15 cellular contexts compared by ENCODE assay signal in genomic region chr3:66370179-66370578, GRCh38.
"Had no signal": no experiment of that assay in that cellular context is flagged by ENCODE, and none has a peak within 500 bp of the region (broad histone marks: within the 10 kb centered on the region; RNA-seq: fewer than 3 reads in every experiment).

No MANE protein-coding gene starts in this region.

- H3K36me3 ChIP-seq: adrenal gland had no signal

- DNase-seq: activated CD4-positive, alpha-beta T cell treated with anti-CD3 and anti-CD28 coated beads for 1 hour; activated CD4-positive, alpha-beta T cell treated with anti-CD3 and anti-CD28 coated beads, Interleukin-2, amount 50 U/mL, for 4 hours; activated gamma-delta T cell treated with Interleukin-2 at 50 U/mL for 16 hours; adrenal gland; effector CD8-positive, alpha-beta T cell; esophagus squamous epithelium; hypothalamus; stimulated activated naive CD4-positive, alpha-beta T cell; T-helper 2 cell; thyroid gland had no signal

- H3K9me3 ChIP-seq: adrenal gland, esophagus squamous epithelium, thyroid gland had no signal

- H3K36me3 Mint-ChIP-seq: activated naive CD4-positive, alpha-beta T cell treated with anti-CD3 and anti-CD28 coated beads, Interleukin-2, amount 50 U/mL, for 72 hours had no signal

- H3K27ac Mint-ChIP-seq: activated T-helper 1 cell treated with anti-CD3 and anti-CD28 coated beads, Interleukin-12 subunit alpha, Interleukin-12 subunit beta, Interleukin-2, Interleukin-4 antibody, amounts not matched to agents 30 ng/mL and 10 ng/mL and 1 ng/mL, durations not matched to agents 14 hours and 24 hours and 36 hours; dendritic cell treated with granulocyte-macrophage colony-stimulating factor and Interleukin-4, amounts not matched to agents 40 ng/mL and 50 ng/mL, for 4 days had no signal

- H3K27me3 Mint-ChIP-seq: dendritic cell treated with granulocyte-macrophage colony-stimulating factor and Interleukin-4, amounts not matched to agents 40 ng/mL and 50 ng/mL, for 4 days had no signal

- H3K27ac ChIP-seq: adrenal gland, esophagus squamous epithelium, thyroid gland, VCaP had no signal

- H3K4me3 Mint-ChIP-seq: activated T-helper 1 cell treated with anti-CD3 and anti-CD28 coated beads, Interleukin-12 subunit alpha, Interleukin-12 subunit beta, Interleukin-2, Interleukin-4 antibody, amounts not matched to agents 30 ng/mL and 10 ng/mL and 1 ng/mL, durations not matched to agents 14 hours and 24 hours and 36 hours; dendritic cell treated with granulocyte-macrophage colony-stimulating factor and Interleukin-4, amounts not matched to agents 40 ng/mL and 50 ng/mL, for 4 days had no signal

- H3K4me1 ChIP-seq: esophagus squamous epithelium, thyroid gland had no signal

- ATAC-seq: activated naive CD4-positive, alpha-beta T cell treated with anti-CD3 and anti-CD28 coated beads, Interleukin-2, amount 50 U/mL, for 72 hours; left lobe of liver had no signal

- H3K9me3 Mint-ChIP-seq: activated naive CD4-positive, alpha-beta T cell treated with anti-CD3 and anti-CD28 coated beads, Interleukin-2, amount 50 U/mL, for 72 hours; activated T-helper 1 cell treated with anti-CD3 and anti-CD28 coated beads, Interleukin-12 subunit alpha, Interleukin-12 subunit beta, Interleukin-2, Interleukin-4 antibody, amounts not matched to agents 30 ng/mL and 10 ng/mL and 1 ng/mL, durations not matched to agents 14 hours and 24 hours and 36 hours; dendritic cell treated with granulocyte-macrophage colony-stimulating factor and Interleukin-4, amounts not matched to agents 40 ng/mL and 50 ng/mL, for 4 days had no signal

- H3K4me3 ChIP-seq: adrenal gland, esophagus squamous epithelium, thyroid gland had no signal

- H3K27me3 ChIP-seq: adrenal gland, esophagus squamous epithelium, thyroid gland had no signal
